Comparison of ENCODE assay signal across 8 cellular contexts in genomic region chr15:50906954-50907865, GRCh38. TPM values are rescaled to one million over a fixed set of nuclear protein-coding genes. Genes with fewer than 3 reads are reported as not detected.
A peak's percentile ranks its signal among the peaks of the same experiment; 100 is the strongest.
DNase-seq lines count a peak whose midpoint lies in the region; ATAC-seq, FAIRE-seq and TF ChIP-seq lines count a peak whose summit lies in the region.

No MANE protein-coding gene starts in this region.

- H3K27ac Mint-ChIP-seq in brain: peak overlapping the region; percentile 88 to 98 (median 96)

- H3K27ac ChIP-seq in 22Rv1: peak overlapping the region; percentile 74; the same call in 1 of the 2 replicates

- H3K4me1 Mint-ChIP-seq in brain: peaks cover 37% of the 10 kb centered on the region

- peaks cover 0 to 2% (median 0%) of the 10 kb centered on the region in 5 experiments for H3K9me3 Mint-ChIP-seq in brain

- H3K4me3 ChIP-seq in lower leg skin (ENCODE audit: low read depth, poor library complexity, severe bottlenecking): peak overlapping the region; percentile 77

- DNase-seq in T-helper 22 cell (ENCODE audit: low read depth) (peak; percentile 75), lower leg skin (ENCODE audit: low spot score in 2 of 2) (no peak), urothelium cell line (ENCODE audit: low spot score) (no peak)
- DNase-seq in stimulated activated CD8-positive, alpha-beta memory T cell treated with anti-CD3 and anti-CD28 coated beads, Interleukin-15, amount 100 ng/mL, for 24 hours (ENCODE audit: low read depth): peak; percentile 31

- 24 to 34% methylated on average over 23 of the region's 23 CpGs for WGBS in lower leg skin, 2 donors

- ATAC-seq in GM19035 (IDR thresholded peaks at IDR 0.05; ENCODE audit: unreplicated experiment): peak; percentile 56
- ATAC-seq in HG03280 (IDR thresholded peaks at IDR 0.05; ENCODE audit: unreplicated experiment): peak; percentile 51

- peak overlapping the region; percentile 91 to 98 (median 93) for H3K4me3 Mint-ChIP-seq in brain

- intact Hi-C loops in lower leg skin (cut with DNase I; ENCODE audit: low total_unique reads): no loop called here

- no peak for TF ChIP-seq POLR2A in lower leg skin (IDR thresholded peaks at IDR 0.05)

- peaks cover 3% of the 10 kb centered on the region for H3K36me3 Mint-ChIP-seq in brain

- TF ChIP-seq CTCF in 22Rv1 (IDR thresholded peaks at IDR 0.05) (no peak), brain (conservative IDR thresholded peaks at IDR 0.05) (no peak), lower leg skin (IDR thresholded peaks at IDR 0.05) (no peak)

- FAIRE-seq in urothelium cell line (lab: Jason Lieb, UNC): no peak

- no peaks in the 10 kb centered on the region for H3K27me3 Mint-ChIP-seq in brain

RNA-seq across cellular contexts. Expression of gene AP4E1, which starts 1.3 kb away (rescaled TPM):
- 1.4 TPM for polyA plus RNA-seq in brain (ENCODE audit: insufficient read depth, low read depth, low replicate concordance)
- total RNA-seq in lower leg skin: 10 to 100 TPM; 13.6 to 18.2 (median 15.2) TPM

Comparison
In these comparisons a context has a peak if more than half of its experiments do, and no peak if none do; other contexts are left out.
1. DNase-seq: peak in T-helper 22 cell (single experiment) and stimulated activated CD8-positive, alpha-beta memory T cell treated with anti-CD3 and anti-CD28 coated beads, Interleukin-15, amount 100 ng/mL, for 24 hours (single experiment); none in lower leg skin (0 of 2) and urothelium cell line (single experiment).